Comparison of ENCODE assay signal across 12 cellular contexts in the genomic region with DNA sequence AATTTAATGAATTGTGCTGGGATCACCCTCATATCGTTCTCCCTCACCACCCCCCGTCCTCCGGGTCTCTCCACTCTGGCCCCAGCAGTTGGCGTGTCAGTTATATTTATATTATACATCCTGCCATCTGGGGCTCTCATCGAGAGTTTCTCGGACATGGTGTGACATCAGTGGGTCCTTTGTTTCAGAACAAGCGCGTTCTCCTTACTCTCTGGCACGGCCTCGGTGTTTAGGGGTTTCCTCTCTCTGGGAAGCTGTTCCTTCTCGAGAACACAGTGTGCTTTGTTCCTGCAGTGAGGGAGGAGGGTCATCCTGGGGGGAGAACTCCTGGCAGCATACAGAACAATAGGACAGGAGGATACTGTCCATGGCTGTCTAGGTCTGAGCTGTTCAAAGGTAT. TPM values are rescaled to one million over a fixed set of nuclear protein-coding genes. Genes with fewer than 3 reads are reported as not detected.
DNase-seq lines count a peak whose midpoint lies in the region; ATAC-seq and TF ChIP-seq lines count a peak whose summit lies in the region.
"Had no signal": no experiment of that assay in that cellular context is flagged by ENCODE, and none has a peak within 500 bp of the region (broad histone marks: within the 10 kb centered on the region; RNA-seq: fewer than 3 reads in every experiment).

No MANE protein-coding gene starts in this region.

- intact Hi-C loops in dorsolateral prefrontal cortex (cut with DNase I) = no loop called here
- intact Hi-C loops in sciatic nerve (cut with DNase I) = no loop called here

- H3K27me3 ChIP-seq in dorsolateral prefrontal cortex (no peaks in the 10 kb centered on the region), layer of hippocampus (ENCODE audit: control insufficient read depth, insufficient read depth, low read length) (no peaks in the 10 kb centered on the region), H7 (ENCODE audit: control insufficient read depth, insufficient read depth, low read length) (no peaks in the 10 kb centered on the region)

- TF ChIP-seq CTCF in dorsolateral prefrontal cortex (IDR thresholded peaks at IDR 0.05 in 54 of 56, conservative IDR thresholded peaks at IDR 0.05 in 2 of 56; ENCODE audit: low read depth in 1 of 56, partially characterized antibody in 56 of 56) = peak in 1 of 56 donors; percentile 23

- H3K4me3 ChIP-seq in dorsolateral prefrontal cortex (peak overlapping the region in 10 of 59 donors; percentile 2 to 40 (median 22)), H7 (ENCODE audit: insufficient read depth, low read depth, low read length) (no peak overlapping the region)
- H3K4me3 ChIP-seq: tibial artery had no signal

- DNase-seq in DMS153 (lab: John Stamatoyannopoulos, UW) = peak; percentile 82
- DNase-seq in dorsolateral prefrontal cortex = peak in 7 of 10 donors; percentile 34 to 82 (median 70)
- DNase-seq in sciatic nerve (ENCODE audit: low spot score) = peak; percentile 51
- DNase-seq in T-helper 2 cell = no peak
- no peak for DNase-seq in H7
- no peak for DNase-seq in NCI-H524 treated with DMSO at 0.1 percent for 48 hours (lab: John Stamatoyannopoulos, UW)
- DNase-seq: activated naive CD4-positive, alpha-beta T cell treated with anti-CD3 and anti-CD28 coated beads for 36 hours; NCI-H1436; small intestine had no signal

- H3K36me3 ChIP-seq in H7 (replicated peaks; ENCODE audit: control insufficient read depth, insufficient read depth, low read length) = no peaks in the 10 kb centered on the region; the same call in 1 of the 2 replicates
- H3K36me3 ChIP-seq: tibial artery had no signal

- ATAC-seq in sciatic nerve = peak; percentile 77
- ATAC-seq in GM19328 (IDR thresholded peaks at IDR 0.05; ENCODE audit: unreplicated experiment) = no peak

- H3K27ac ChIP-seq in dorsolateral prefrontal cortex (peak overlapping the region in 36 of 59 donors; percentile 9 to 84 (median 48)), layer of hippocampus (ENCODE audit: low read depth, low read length) (peak overlapping the region; percentile 35)
- H3K27ac ChIP-seq: tibial artery had no signal

RNA-seq across cellular contexts. Expression of a gene that starts 9.8 kb away (rescaled TPM):
- total RNA-seq in dorsolateral prefrontal cortex = 100 to 1,000 TPM; 181 to 436 (median 311) TPM
- total RNA-seq in sciatic nerve = 64.1 TPM
- 21.2 and 21.3 TPM in 2 replicates for total RNA-seq in H7 (2014; rRNA removed; shearing (Covaris generic))

Comparison
In these comparisons a context has a peak if more than half of its experiments do, and no peak if none do; other contexts are left out.
1. DNase-seq: peak in DMS153 (single experiment), dorsolateral prefrontal cortex (7 of 10) and sciatic nerve (single experiment); none in T-helper 2 cell (0 of 5), H7 (single experiment) and NCI-H524 treated with DMSO at 0.1 percent for 48 hours (single experiment).